22 cellular contexts compared by ENCODE assay signal in the genomic region with DNA sequence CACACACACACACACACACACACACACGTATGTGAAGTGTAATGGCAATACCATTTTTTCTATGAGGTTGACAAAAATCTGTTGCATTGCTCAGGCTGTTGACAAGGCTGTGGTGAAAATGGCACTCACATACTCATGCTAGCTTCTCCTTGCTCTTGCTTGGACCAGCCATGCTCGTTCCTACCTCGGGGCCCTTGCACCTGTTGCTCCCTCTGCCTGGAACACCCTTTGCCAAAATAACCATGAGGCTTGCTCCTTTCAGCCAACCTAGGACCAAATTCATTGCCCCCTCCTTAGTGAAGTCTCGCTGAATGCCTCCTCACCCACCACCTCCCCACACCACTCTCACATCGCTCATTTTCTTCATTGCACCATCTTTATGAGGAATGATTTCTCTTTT. TPM values are rescaled to one million over a fixed set of nuclear protein-coding genes. Genes with fewer than 3 reads are reported as not detected.
DNase-seq lines count a peak whose midpoint lies in the region; ATAC-seq and TF ChIP-seq lines count a peak whose summit lies in the region.
"Had no signal": no experiment of that assay in that cellular context is flagged by ENCODE, and none has a peak within 500 bp of the region (broad histone marks: within the 10 kb centered on the region; RNA-seq: fewer than 3 reads in every experiment).

No MANE protein-coding gene starts in this region.

- H4K8ac ChIP-seq in neuronal stem cell (ENCODE audit: low read depth, low read length) = no peak overlapping the region
- no peak overlapping the region for H4K8ac ChIP-seq in trophoblast cell (ENCODE audit: low read depth, low read length)

- no peak overlapping the region for H2AFZ ChIP-seq in neuronal stem cell (ENCODE audit: low read length)
- H2AFZ ChIP-seq in SK-N-SH (ENCODE audit: low read depth) = no peak overlapping the region
- H2AFZ ChIP-seq in trophoblast cell (ENCODE audit: insufficient read depth, low read length, poor library complexity) = no peak overlapping the region
- H2AFZ ChIP-seq: GM23338 had no signal

- no peaks in the 10 kb centered on the region for H3K27me3 ChIP-seq in neuronal stem cell (ENCODE audit: control insufficient read depth in 3 of 3, insufficient read depth in 3 of 3, low read depth in 1 of 3, low read length in 3 of 3)
- peaks cover 5% of the 10 kb centered on the region; the same call in 1 of the 2 replicates for H3K27me3 ChIP-seq in SK-N-SH (ENCODE audit: insufficient read depth)
- no peaks in the 10 kb centered on the region for H3K27me3 ChIP-seq in trophoblast cell (ENCODE audit: insufficient read depth, low read length)
- H3K27me3 ChIP-seq: BE2C had no signal

- no peak for DNase-seq in activated naive CD4-positive, alpha-beta T cell treated with anti-CD3 and anti-CD28 coated beads, Interleukin-2, amount 50 U/mL, for 72 hours (ENCODE audit: low spot score in 2 of 2)
- DNase-seq in GM20000 (ENCODE audit: low spot score) (peak; percentile 0), neuronal stem cell (ENCODE audit: low spot score) (no peak), SK-N-SH (no peak), trophoblast cell (no peak)
- DNase-seq in activated naive CD8-positive, alpha-beta T cell treated with anti-CD3 and anti-CD28 coated beads, Interleukin-2, amount 10 ng/mL, durations not matched to agents 7 days and 5 days = no peak
- DNase-seq: BE2C; C1 segment of cervical spinal cord; CD4-positive, CD25-positive, alpha-beta regulatory T cell; CD8-positive, alpha-beta memory T cell; COR-L47; DMS153; DMS79; GDM1; KG1 had no signal

- CTCF ChIA-PET in SK-N-SH (lab: Yijun Ruan, JAX) = no interaction called here

- POLR2A ChIA-PET in activated naive CD8-positive, alpha-beta T cell treated with anti-CD3 and anti-CD28 coated beads, Interleukin-2, amount 10 ng/mL, durations not matched to agents 7 days and 5 days (lab: Charles Lee) = no interaction called here
- POLR2A ChIA-PET in SK-N-SH (lab: Yijun Ruan, JAX) = no interaction called here

- H3K27me3 Mint-ChIP-seq in activated naive CD4-positive, alpha-beta T cell treated with anti-CD3 and anti-CD28 coated beads, Interleukin-2, amount 50 U/mL, for 24 hours = no peaks in the 10 kb centered on the region
- no peaks in the 10 kb centered on the region for H3K27me3 Mint-ChIP-seq in activated naive CD8-positive, alpha-beta T cell treated with anti-CD3 and anti-CD28 coated beads, Interleukin-2, amount 10 ng/mL, durations not matched to agents 7 days and 5 days

- H3K4me3 ChIP-seq in neuronal stem cell (ENCODE audit: low read length in 2 of 2) (no peak overlapping the region), SK-N-SH (ENCODE audit: low read depth in 2 of 2, low read length in 1 of 2) (no peak overlapping the region), trophoblast cell (ENCODE audit: low read depth, low read length) (no peak overlapping the region)
- H3K4me3 ChIP-seq: GM23338 had no signal

- no CpG with 5 or more reads among the region's 5 CpGs for WGBS in neuronal stem cell (ENCODE audit: extremely low coverage in 2 of 2, insufficient read length in 2 of 2, insufficient replicate concordance in 1 of 2), 2 donors
- 9% methylated on average over 5 of the region's 5 CpGs for WGBS in SK-N-SH (ENCODE audit: low lambda C conversion rate)
- no CpG with 5 or more reads among the region's 5 CpGs for WGBS in trophoblast cell (ENCODE audit: extremely low coverage, insufficient coverage, insufficient read length)

- H3K79me1 ChIP-seq in neuronal stem cell (ENCODE audit: low read depth, low read length) (no peaks in the 10 kb centered on the region), trophoblast cell (ENCODE audit: low read length) (no peaks in the 10 kb centered on the region)

- H3K79me2 ChIP-seq in SK-N-SH (ENCODE audit: insufficient read depth) (no peaks in the 10 kb centered on the region), trophoblast cell (ENCODE audit: control insufficient read depth, insufficient read depth, low read length, poor library complexity) (no peaks in the 10 kb centered on the region)

- H3F3A ChIP-seq in SK-N-SH (replicated peaks; ENCODE audit: insufficient read depth) = no peaks in the 10 kb centered on the region

- TF ChIP-seq RAD21 in SK-N-SH (IDR thresholded peaks at IDR 0.05; ENCODE audit: low read length) = no peak

- TF ChIP-seq CTCF in GM20000 (IDR thresholded peaks at IDR 0.05; ENCODE audit: extremely low read depth, missing control alignments) (no peak), SK-N-SH (IDR thresholded peaks at IDR 0.05) (no peak)

- no peaks in the 10 kb centered on the region for H3K9me3 Mint-ChIP-seq in activated naive CD4-positive, alpha-beta T cell treated with anti-CD3 and anti-CD28 coated beads, Interleukin-2, amount 50 U/mL, for 24 hours
- H3K9me3 Mint-ChIP-seq in activated naive CD4-positive, alpha-beta T cell treated with anti-CD3 and anti-CD28 coated beads, Interleukin-2, amount 50 U/mL, for 72 hours = no peaks in the 10 kb centered on the region
- H3K9me3 Mint-ChIP-seq in activated naive CD8-positive, alpha-beta T cell treated with anti-CD3 and anti-CD28 coated beads, Interleukin-2, amount 10 ng/mL, durations not matched to agents 7 days and 5 days = no peaks in the 10 kb centered on the region
- H3K9me3 Mint-ChIP-seq: CD8-positive, alpha-beta memory T cell; GM23338 had no signal

- no peak overlapping the region for H3K27ac ChIP-seq in neuronal stem cell (replicated peaks; ENCODE audit: low read length)
- no peak overlapping the region for H3K27ac ChIP-seq in SK-N-SH (ENCODE audit: low read depth in 2 of 2, low read length in 1 of 2)
- no peak overlapping the region for H3K27ac ChIP-seq in trophoblast cell (ENCODE audit: low read depth, low read length)

- H4K12ac ChIP-seq in trophoblast cell (ENCODE audit: low read depth, low read length) = no peak overlapping the region

- ATAC-seq in activated naive CD4-positive, alpha-beta T cell treated with anti-CD3 and anti-CD28 coated beads, Interleukin-2, amount 50 U/mL, for 72 hours = no peak
- no peak for ATAC-seq in activated naive CD8-positive, alpha-beta T cell treated with anti-CD3 and anti-CD28 coated beads, Interleukin-2, amount 10 ng/mL, durations not matched to agents 7 days and 5 days (ENCODE audit: low read depth)
- ATAC-seq: GM23338, HCT116, HepG2 had no signal

- peak overlapping the region; percentile 21 for H3K14ac ChIP-seq in neuronal stem cell (ENCODE audit: low read length)
- H3K14ac ChIP-seq in trophoblast cell (ENCODE audit: low read length) = no peak overlapping the region

- no peaks in the 10 kb centered on the region for H3K4me1 ChIP-seq in neuronal stem cell (ENCODE audit: control insufficient read depth in 2 of 2, insufficient read depth in 1 of 2, low read depth in 1 of 2, low read length in 2 of 2)
- H3K4me1 ChIP-seq in SK-N-SH (ENCODE audit: control insufficient read depth in 1 of 2, insufficient read depth in 2 of 2, low read depth in 1 of 2, low read length in 1 of 2) = no peaks in the 10 kb centered on the region
- H3K4me1 ChIP-seq in trophoblast cell (ENCODE audit: control insufficient read depth in 1 of 2, insufficient read depth in 2 of 2, low read length in 2 of 2) = no peaks in the 10 kb centered on the region
- H3K4me1 ChIP-seq: BE2C had no signal

- no peak overlapping the region for H4K91ac ChIP-seq in neuronal stem cell (ENCODE audit: low read depth, low read length, poor library complexity)
- H4K91ac ChIP-seq in trophoblast cell (ENCODE audit: low read depth, low read length) = no peak overlapping the region

- peaks cover 10% of the 10 kb centered on the region for H3K36me3 Mint-ChIP-seq in activated naive CD4-positive, alpha-beta T cell treated with anti-CD3 and anti-CD28 coated beads, Interleukin-2, amount 50 U/mL, for 24 hours
- peaks cover 9 to 11% of the 10 kb centered on the region in 2 donors for H3K36me3 Mint-ChIP-seq in activated naive CD4-positive, alpha-beta T cell treated with anti-CD3 and anti-CD28 coated beads, Interleukin-2, amount 50 U/mL, for 72 hours
- H3K36me3 Mint-ChIP-seq in activated naive CD8-positive, alpha-beta T cell treated with anti-CD3 and anti-CD28 coated beads, Interleukin-2, amount 10 ng/mL, durations not matched to agents 7 days and 5 days = peaks cover 18% of the 10 kb centered on the region

- H3K4me3 Mint-ChIP-seq in activated naive CD4-positive, alpha-beta T cell treated with anti-CD3 and anti-CD28 coated beads, Interleukin-2, amount 50 U/mL, for 24 hours = no peak overlapping the region
- no peak overlapping the region for H3K4me3 Mint-ChIP-seq in activated naive CD8-positive, alpha-beta T cell treated with anti-CD3 and anti-CD28 coated beads, Interleukin-2, amount 10 ng/mL, durations not matched to agents 7 days and 5 days
- H3K4me3 Mint-ChIP-seq: CD4-positive, CD25-positive, alpha-beta regulatory T cell; CD8-positive, alpha-beta memory T cell; GM23338; IgD-negative memory B cell had no signal

- peaks cover 7% of the 10 kb centered on the region for H3K4me1 Mint-ChIP-seq in activated naive CD4-positive, alpha-beta T cell treated with anti-CD3 and anti-CD28 coated beads, Interleukin-2, amount 50 U/mL, for 24 hours
- H3K4me1 Mint-ChIP-seq in activated naive CD8-positive, alpha-beta T cell treated with anti-CD3 and anti-CD28 coated beads, Interleukin-2, amount 10 ng/mL, durations not matched to agents 7 days and 5 days = peaks cover 3% of the 10 kb centered on the region
- H3K4me1 Mint-ChIP-seq: CD4-positive, CD25-positive, alpha-beta regulatory T cell; CD8-positive, alpha-beta memory T cell; GM23338; IgD-negative memory B cell had no signal

- no peaks in the 10 kb centered on the region for H3K9me2 ChIP-seq in SK-N-SH

- H4K20me1 ChIP-seq in SK-N-SH (ENCODE audit: insufficient read depth) = no peaks in the 10 kb centered on the region

- H2BK5ac ChIP-seq in neuronal stem cell (ENCODE audit: low read length) (no peak overlapping the region), trophoblast cell (ENCODE audit: low read depth, low read length, poor library complexity) (no peak overlapping the region)

- H2AK5ac ChIP-seq in neuronal stem cell (ENCODE audit: low read depth, low read length) (no peak overlapping the region), trophoblast cell (ENCODE audit: low read length) (no peak overlapping the region)

- no peak for TF ChIP-seq EP300 in SK-N-SH (IDR thresholded peaks at IDR 0.05; ENCODE audit: borderline replicate concordance in 1 of 2, low read depth in 1 of 2, low read length in 1 of 2)

- peak overlapping the region; percentile 17 for H3K27ac Mint-ChIP-seq in activated naive CD4-positive, alpha-beta T cell treated with anti-CD3 and anti-CD28 coated beads, Interleukin-2, amount 50 U/mL, for 24 hours
- H3K27ac Mint-ChIP-seq in activated naive CD4-positive, alpha-beta T cell treated with anti-CD3 and anti-CD28 coated beads, Interleukin-2, amount 50 U/mL, for 72 hours = no peak overlapping the region
- H3K27ac Mint-ChIP-seq in activated naive CD8-positive, alpha-beta T cell treated with anti-CD3 and anti-CD28 coated beads, Interleukin-2, amount 10 ng/mL, durations not matched to agents 7 days and 5 days = peak overlapping the region; percentile 32
- H3K27ac Mint-ChIP-seq: GM23338, IgD-negative memory B cell had no signal

- H3K23ac ChIP-seq in neuronal stem cell (ENCODE audit: low read depth, low read length, poor library complexity) = no peak overlapping the region
- H3K23ac ChIP-seq in trophoblast cell (ENCODE audit: low read length) = no peak overlapping the region

- H3K9me3 ChIP-seq in neuronal stem cell (replicated peaks in 1 of 2; ENCODE audit: control insufficient read depth in 2 of 2, insufficient read depth in 1 of 2, low read depth in 1 of 2, low read length in 2 of 2) (no peaks in the 10 kb centered on the region), SK-N-SH (no peaks in the 10 kb centered on the region), trophoblast cell (ENCODE audit: insufficient read depth, low read depth, low read length) (no peaks in the 10 kb centered on the region)
- H3K9me3 ChIP-seq: BE2C had no signal

- H3K18ac ChIP-seq in neuronal stem cell (ENCODE audit: low read length) (no peak overlapping the region), trophoblast cell (ENCODE audit: low read length) (no peak overlapping the region)

- H3K36me3 ChIP-seq in neuronal stem cell (replicated peaks in 1 of 2; ENCODE audit: control insufficient read depth in 2 of 2, insufficient read depth in 2 of 2, low read length in 2 of 2) (no peaks in the 10 kb centered on the region), SK-N-SH (replicated peaks in 1 of 2; ENCODE audit: control insufficient read depth in 1 of 2, insufficient read depth in 2 of 2, low read length in 1 of 2) (no peaks in the 10 kb centered on the region), trophoblast cell (ENCODE audit: control insufficient read depth in 1 of 2, insufficient read depth in 2 of 2, low read length in 2 of 2) (no peaks in the 10 kb centered on the region)
- H3K36me3 ChIP-seq: BE2C had no signal

- H3K9ac ChIP-seq in neuronal stem cell (ENCODE audit: low read depth, low read length, poor library complexity) (no peak overlapping the region), SK-N-SH (no peak overlapping the region), trophoblast cell (ENCODE audit: low read length) (no peak overlapping the region)

- H2BK15ac ChIP-seq in neuronal stem cell (ENCODE audit: low read length) = no peak overlapping the region

- no peak overlapping the region for H2BK120ac ChIP-seq in neuronal stem cell (ENCODE audit: low read depth, low read length)
- H2BK120ac ChIP-seq in trophoblast cell (ENCODE audit: insufficient read depth, low read length, poor library complexity) = no peak overlapping the region

- no peak overlapping the region for H2BK12ac ChIP-seq in neuronal stem cell (ENCODE audit: low read length)
- H2BK12ac ChIP-seq in trophoblast cell (ENCODE audit: low read length) = no peak overlapping the region

- no peak overlapping the region for H3K4ac ChIP-seq in neuronal stem cell (ENCODE audit: low read length)
- no peak overlapping the region for H3K4ac ChIP-seq in trophoblast cell (ENCODE audit: low read depth, low read length)

- H3K4me2 ChIP-seq in neuronal stem cell (ENCODE audit: insufficient read depth, low read length, poor library complexity, severe bottlenecking) = no peak overlapping the region
- H3K4me2 ChIP-seq in SK-N-SH = no peak overlapping the region
- no peak overlapping the region for H3K4me2 ChIP-seq in trophoblast cell (ENCODE audit: low read length)
- H3K4me2 ChIP-seq: GM23338 had no signal

RNA-seq across cellular contexts. Expression of gene SLC38A5, which starts 13.4 kb away (rescaled TPM):
- total RNA-seq in activated naive CD4-positive, alpha-beta T cell treated with anti-CD3 and anti-CD28 coated beads, Interleukin-2, amount 50 U/mL, for 72 hours = 10 to 100 TPM; 46.3 to 94.5 TPM
- total RNA-seq in activated naive CD8-positive, alpha-beta T cell treated with anti-CD3 and anti-CD28 coated beads, Interleukin-2, amount 10 ng/mL, durations not matched to agents 7 days and 5 days = 10 to 100 TPM; 58.8 to 62.6 TPM
- polyA plus RNA-seq in neuronal stem cell (2013, experiment 1 of 2) = 3.7 TPM
- polyA plus RNA-seq in neuronal stem cell (2013, experiment 2 of 2) = 4.0 TPM
- 0.33 and 0.44 TPM in 2 replicates for polyA plus RNA-seq in SK-N-SH (2012; rRNA removed)
- 0.20 and 0.26 TPM in 2 replicates for polyA plus RNA-seq in SK-N-SH (2012; cell fraction: cytosol; rRNA removed)
- 2.3 and 2.4 TPM in 2 replicates for polyA plus RNA-seq in SK-N-SH (2012; cell fraction: nucleus; rRNA removed)
- polyA plus RNA-seq in trophoblast cell (2013) = 0.71 and 0.86 TPM in 2 replicates
- total RNA-seq: Daoy had no signal

RNA-seq across cellular contexts. Expression of gene FTSJ1, which starts 19.4 kb away (rescaled TPM):
- total RNA-seq in activated naive CD4-positive, alpha-beta T cell treated with anti-CD3 and anti-CD28 coated beads, Interleukin-2, amount 50 U/mL, for 72 hours = 10 to 100 TPM; 58.4 to 76.6 TPM
- total RNA-seq in activated naive CD8-positive, alpha-beta T cell treated with anti-CD3 and anti-CD28 coated beads, Interleukin-2, amount 10 ng/mL, durations not matched to agents 7 days and 5 days = 10 to 100 TPM; 56.2 to 59.2 TPM
- polyA plus RNA-seq in neuronal stem cell (2013, experiment 1 of 2) = 30.5 TPM
- 30.8 TPM for polyA plus RNA-seq in neuronal stem cell (2013, experiment 2 of 2)
- polyA plus RNA-seq in SK-N-SH (2012; rRNA removed) = 31.5 and 34.1 TPM in 2 replicates
- 18.6 and 27.1 TPM in 2 replicates for polyA plus RNA-seq in SK-N-SH (2012; cell fraction: cytosol; rRNA removed)
- polyA plus RNA-seq in SK-N-SH (2012; cell fraction: nucleus; rRNA removed) = 59.8 and 65.3 TPM in 2 replicates
- polyA plus RNA-seq in trophoblast cell (2013) = 48.6 and 51.3 TPM in 2 replicates

RNA-seq across cellular contexts. Expression of gene SSX4B, which starts 44.9 kb away (rescaled TPM):
- not detected for total RNA-seq in activated naive CD4-positive, alpha-beta T cell treated with anti-CD3 and anti-CD28 coated beads, Interleukin-2, amount 50 U/mL, for 72 hours
- not detected for total RNA-seq in activated naive CD8-positive, alpha-beta T cell treated with anti-CD3 and anti-CD28 coated beads, Interleukin-2, amount 10 ng/mL, durations not matched to agents 7 days and 5 days
- polyA plus RNA-seq in neuronal stem cell (2013, experiment 1 of 2) = not detected
- polyA plus RNA-seq in neuronal stem cell (2013, experiment 2 of 2) = not detected
- polyA plus RNA-seq in SK-N-SH (2012; rRNA removed) = not detected in 2 replicates
- not detected in 2 replicates for polyA plus RNA-seq in SK-N-SH (2012; cell fraction: cytosol; rRNA removed)
- polyA plus RNA-seq in SK-N-SH (2012; cell fraction: nucleus; rRNA removed) = not detected in 2 replicates
- not detected in 2 replicates for polyA plus RNA-seq in trophoblast cell (2013)
- total RNA-seq: A172; CD4-positive, CD25-positive, alpha-beta regulatory T cell; CD8-positive, alpha-beta memory T cell; Daoy; GM23338; HepG2 had no signal
- polyA plus RNA-seq: CD4-positive, CD25-positive, alpha-beta regulatory T cell; CD8-positive, alpha-beta memory T cell; HepG2; IgD-negative memory B cell had no signal

RNA-seq across cellular contexts. Expression of gene PORCN, which starts 52.2 kb away (rescaled TPM):
- 10 to 100 TPM; 10.7 to 11.8 TPM for total RNA-seq in activated naive CD4-positive, alpha-beta T cell treated with anti-CD3 and anti-CD28 coated beads, Interleukin-2, amount 50 U/mL, for 72 hours
- total RNA-seq in activated naive CD8-positive, alpha-beta T cell treated with anti-CD3 and anti-CD28 coated beads, Interleukin-2, amount 10 ng/mL, durations not matched to agents 7 days and 5 days = 10 to 100 TPM; 23.9 to 24.1 TPM
- 12.1 TPM for polyA plus RNA-seq in neuronal stem cell (2013, experiment 1 of 2)
- polyA plus RNA-seq in neuronal stem cell (2013, experiment 2 of 2) = 11.9 TPM
- 10.6 and 11.0 TPM in 2 replicates for polyA plus RNA-seq in SK-N-SH (2012; rRNA removed)
- 4.7 and 7.9 TPM in 2 replicates for polyA plus RNA-seq in SK-N-SH (2012; cell fraction: cytosol; rRNA removed)
- polyA plus RNA-seq in SK-N-SH (2012; cell fraction: nucleus; rRNA removed) = 15.1 and 17.2 TPM in 2 replicates
- 29.8 and 31.0 TPM in 2 replicates for polyA plus RNA-seq in trophoblast cell (2013)

Comparison
In these comparisons a context has a peak if more than half of its experiments do, and no peak if none do; other contexts are left out.
1. H3K27ac Mint-ChIP-seq: peak in activated naive CD4-positive, alpha-beta T cell treated with anti-CD3 and anti-CD28 coated beads, Interleukin-2, amount 50 U/mL, for 24 hours (single experiment) and activated naive CD8-positive, alpha-beta T cell treated with anti-CD3 and anti-CD28 coated beads, Interleukin-2, amount 10 ng/mL, durations not matched to agents 7 days and 5 days (single experiment); none in activated naive CD4-positive, alpha-beta T cell treated with anti-CD3 and anti-CD28 coated beads, Interleukin-2, amount 50 U/mL, for 72 hours (0 of 2).